In the genomic region with DNA sequence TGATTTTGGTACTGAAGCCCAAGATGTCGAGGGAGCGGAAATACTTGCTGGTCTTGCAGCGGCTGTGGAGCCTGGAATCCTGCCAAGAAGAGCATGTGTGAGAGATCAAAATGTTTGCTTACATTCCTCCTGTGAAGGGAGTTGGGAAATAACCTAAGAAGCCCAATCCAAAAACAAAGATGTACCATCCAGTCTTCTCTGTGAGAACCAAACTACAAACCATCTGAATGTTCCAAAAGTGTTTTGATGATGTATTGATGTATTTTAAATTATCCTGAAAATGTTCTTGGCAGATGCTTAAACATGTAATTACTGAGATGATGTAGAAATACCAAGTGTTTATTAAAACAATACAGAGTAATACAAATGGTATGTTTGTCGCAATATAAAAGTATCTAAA, we compare ENCODE assay signal across 1 cellular context.
A peak's percentile ranks its signal among the peaks of the same experiment; 100 is the strongest.
TF ChIP-seq lines count a peak whose summit lies in the region.

No MANE protein-coding gene starts in this region.

TF ChIP-seq in K562, 482 proteins besides CTCF, POLR2A, EP300 and RAD21:
- TF ChIP-seq, protein P1, sequence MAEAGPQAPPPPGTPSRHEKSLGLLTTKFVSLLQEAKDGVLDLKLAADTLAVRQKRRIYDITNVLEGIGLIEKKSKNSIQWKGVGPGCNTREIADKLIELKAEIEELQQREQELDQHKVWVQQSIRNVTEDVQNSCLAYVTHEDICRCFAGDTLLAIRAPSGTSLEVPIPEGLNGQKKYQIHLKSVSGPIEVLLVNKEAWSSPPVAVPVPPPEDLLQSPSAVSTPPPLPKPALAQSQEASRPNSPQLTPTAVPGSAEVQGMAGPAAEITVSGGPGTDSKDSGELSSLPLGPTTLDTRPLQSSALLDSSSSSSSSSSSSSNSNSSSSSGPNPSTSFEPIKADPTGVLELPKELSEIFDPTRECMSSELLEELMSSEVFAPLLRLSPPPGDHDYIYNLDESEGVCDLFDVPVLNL (CRISPR knock-in tag; IDR thresholded peaks at IDR 0.05; ENCODE audit: low read depth): no peak
- TF ChIP-seq HDAC6 (IDR thresholded peaks at IDR 0.05; ENCODE audit: low read depth, low read length) (no peak), CBX8 (IDR thresholded peaks at IDR 0.05; ENCODE audit: borderline replicate concordance, extremely low read depth, low read depth, low read length, poor library complexity, severe bottlenecking) (no peak), NFIC (IDR thresholded peaks at IDR 0.05) (peak; percentile 62)
- TF ChIP-seq, protein P2, sequence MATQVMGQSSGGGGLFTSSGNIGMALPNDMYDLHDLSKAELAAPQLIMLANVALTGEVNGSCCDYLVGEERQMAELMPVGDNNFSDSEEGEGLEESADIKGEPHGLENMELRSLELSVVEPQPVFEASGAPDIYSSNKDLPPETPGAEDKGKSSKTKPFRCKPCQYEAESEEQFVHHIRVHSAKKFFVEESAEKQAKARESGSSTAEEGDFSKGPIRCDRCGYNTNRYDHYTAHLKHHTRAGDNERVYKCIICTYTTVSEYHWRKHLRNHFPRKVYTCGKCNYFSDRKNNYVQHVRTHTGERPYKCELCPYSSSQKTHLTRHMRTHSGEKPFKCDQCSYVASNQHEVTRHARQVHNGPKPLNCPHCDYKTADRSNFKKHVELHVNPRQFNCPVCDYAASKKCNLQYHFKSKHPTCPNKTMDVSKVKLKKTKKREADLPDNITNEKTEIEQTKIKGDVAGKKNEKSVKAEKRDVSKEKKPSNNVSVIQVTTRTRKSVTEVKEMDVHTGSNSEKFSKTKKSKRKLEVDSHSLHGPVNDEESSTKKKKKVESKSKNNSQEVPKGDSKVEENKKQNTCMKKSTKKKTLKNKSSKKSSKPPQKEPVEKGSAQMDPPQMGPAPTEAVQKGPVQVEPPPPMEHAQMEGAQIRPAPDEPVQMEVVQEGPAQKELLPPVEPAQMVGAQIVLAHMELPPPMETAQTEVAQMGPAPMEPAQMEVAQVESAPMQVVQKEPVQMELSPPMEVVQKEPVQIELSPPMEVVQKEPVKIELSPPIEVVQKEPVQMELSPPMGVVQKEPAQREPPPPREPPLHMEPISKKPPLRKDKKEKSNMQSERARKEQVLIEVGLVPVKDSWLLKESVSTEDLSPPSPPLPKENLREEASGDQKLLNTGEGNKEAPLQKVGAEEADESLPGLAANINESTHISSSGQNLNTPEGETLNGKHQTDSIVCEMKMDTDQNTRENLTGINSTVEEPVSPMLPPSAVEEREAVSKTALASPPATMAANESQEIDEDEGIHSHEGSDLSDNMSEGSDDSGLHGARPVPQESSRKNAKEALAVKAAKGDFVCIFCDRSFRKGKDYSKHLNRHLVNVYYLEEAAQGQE (CRISPR knock-in tag; IDR thresholded peaks at IDR 0.05; ENCODE audit: low read depth): no peak
